ENCODE assay signal across 18 cellular contexts in genomic region chr1:203584507-203584906, GRCh38. TPM values are rescaled to one million over a fixed set of nuclear protein-coding genes. Genes with fewer than 3 reads are reported as not detected.
DNase-seq lines count a peak whose midpoint lies in the region; ATAC-seq and TF ChIP-seq lines count a peak whose summit lies in the region.
"Had no signal": no experiment of that assay in that cellular context is flagged by ENCODE, and none has a peak within 500 bp of the region (broad histone marks: within the 10 kb centered on the region; RNA-seq: fewer than 3 reads in every experiment).

No MANE protein-coding gene starts in this region.

- 43 to 77% methylated on average over 3 of the region's 3 CpGs for WGBS in esophagus, 2 donors
- no CpG with 5 or more reads among the region's 3 CpGs for WGBS in mesendoderm (ENCODE audit: extremely low coverage, insufficient coverage, low lambda C conversion rate)

- no peak overlapping the region for H3K4ac ChIP-seq in mesendoderm (ENCODE audit: low read depth, low read length)

- TF ChIP-seq CTCF in neutrophil (IDR thresholded peaks at IDR 0.05), result no peak
- TF ChIP-seq CTCF in GM10248 (IDR thresholded peaks at IDR 0.05; ENCODE audit: control extremely low read depth, extremely low read depth, low read depth, missing control alignments), result no peak

- no peak overlapping the region for H3K4me2 ChIP-seq in mesendoderm (ENCODE audit: low read length)
- H3K4me2 ChIP-seq: BLaER1 had no signal

- H2AK5ac ChIP-seq in mesendoderm (ENCODE audit: low read length), result peak overlapping the region; percentile 31

- no peaks in the 10 kb centered on the region for H3K27me3 ChIP-seq in esophagus (ENCODE audit: control insufficient read depth in 1 of 2, insufficient read depth in 2 of 2, low read length in 2 of 2)
- H3K27me3 ChIP-seq in mesendoderm (ENCODE audit: insufficient read depth, low read length, poor library complexity), result no peaks in the 10 kb centered on the region
- H3K27me3 ChIP-seq in neutrophil, result no peaks in the 10 kb centered on the region
- H3K27me3 ChIP-seq: BLaER1 had no signal

- no peaks in the 10 kb centered on the region for H3K79me1 ChIP-seq in mesendoderm (ENCODE audit: low read length)

- ATAC-seq in HG02571 (IDR thresholded peaks at IDR 0.05; ENCODE audit: unreplicated experiment) (no peak), HG02623 (IDR thresholded peaks at IDR 0.05; ENCODE audit: unreplicated experiment) (no peak)
- ATAC-seq: HCT116, K562 had no signal

- no peak overlapping the region for H2BK5ac ChIP-seq in mesendoderm (ENCODE audit: low read length)

- H3K36me3 ChIP-seq in esophagus (ENCODE audit: control insufficient read depth in 2 of 2, insufficient read depth in 2 of 2, low read length in 1 of 2) (no peaks in the 10 kb centered on the region), mesendoderm (ENCODE audit: control insufficient read depth, insufficient read depth, low read length) (no peaks in the 10 kb centered on the region), neutrophil (no peaks in the 10 kb centered on the region)
- H3K36me3 ChIP-seq: BLaER1 had no signal

- H4K5ac ChIP-seq in mesendoderm (ENCODE audit: low read length), result no peak overlapping the region

- H4K8ac ChIP-seq in mesendoderm (ENCODE audit: low read depth, low read length), result no peak overlapping the region

- H3K27ac ChIP-seq in esophagus (ENCODE audit: low read depth in 2 of 2, low read length in 1 of 2), result peak overlapping the region; percentile 4 to 60
- H3K27ac ChIP-seq in mesendoderm (ENCODE audit: low read depth, low read length), result no peak overlapping the region
- H3K27ac ChIP-seq in neutrophil, result peak overlapping the region; percentile 57
- H3K27ac ChIP-seq: 22Rv1, BLaER1, GM23248, HL-60 had no signal

- H3K56ac ChIP-seq in mesendoderm (ENCODE audit: low read length), result peak overlapping the region; percentile 35

- H3K4me1 ChIP-seq in esophagus (ENCODE audit: control insufficient read depth in 2 of 2, insufficient read depth in 2 of 2, low read length in 1 of 2) (no peaks in the 10 kb centered on the region), mesendoderm (ENCODE audit: control insufficient read depth, low read depth, low read length) (peaks cover 18% of the 10 kb centered on the region), neutrophil (ENCODE audit: control insufficient read depth in 1 of 2, insufficient read depth in 1 of 2, low read depth in 1 of 2, low read length in 1 of 2) (peaks cover 42 to 53% of the 10 kb centered on the region in 2 experiments)
- H3K4me1 ChIP-seq: BLaER1, Caco-2 had no signal

- DNase-seq in ELF-1 (ENCODE audit: low read depth, low spot score) (peak; percentile 81), mesendoderm (peak; percentile 63), SHP77 (lab: John Stamatoyannopoulos, UW) (no peak), GM10248 (ENCODE audit: extremely low spot score) (no peak)
- DNase-seq: AML-193; Caco-2; CD8-positive, alpha-beta memory T cell; DMS53 had no signal

- no peak overlapping the region for H3K18ac ChIP-seq in mesendoderm (ENCODE audit: low read length)

- H3K9ac ChIP-seq in mesendoderm (ENCODE audit: low read length), result peak overlapping the region; percentile 6
- H3K9ac ChIP-seq: BLaER1, GM23248 had no signal

- POLR2A ChIA-PET in GM10248 (lab: Yijun Ruan, JAX), result no interaction called here

- no peaks in the 10 kb centered on the region for H3K79me2 ChIP-seq in mesendoderm (ENCODE audit: control insufficient read depth, insufficient read depth, low read length)

- no peak overlapping the region for H2BK15ac ChIP-seq in mesendoderm (replicated peaks; ENCODE audit: low read depth)

- H3K4me3 ChIP-seq in esophagus (ENCODE audit: low read depth in 1 of 2, low read length in 2 of 2) (no peak overlapping the region), mesendoderm (ENCODE audit: low read length) (no peak overlapping the region), neutrophil (ENCODE audit: low read depth in 1 of 2, low read length in 1 of 2) (no peak overlapping the region)
- H3K4me3 ChIP-seq: BLaER1, GM23248, K562 had no signal

- H3K9me3 ChIP-seq in esophagus (ENCODE audit: control insufficient read depth in 2 of 2, insufficient read depth in 1 of 2, low read depth in 1 of 2, low read length in 1 of 2) (no peaks in the 10 kb centered on the region), neutrophil (no peaks in the 10 kb centered on the region)
- H3K9me3 ChIP-seq: BLaER1, Caco-2 had no signal

- H2BK120ac ChIP-seq in mesendoderm (ENCODE audit: low read depth, low read length), result no peak overlapping the region

- H3K23ac ChIP-seq in mesendoderm (ENCODE audit: low read length), result no peak overlapping the region

- CTCF ChIA-PET in GM10248 (lab: Yijun Ruan, JAX), result interaction anchor here (1.2 kb wide), 1 partner anchor 9 kb away, joined by 3 read pairs; no protein-coding TSS in a partner anchor

RNA-seq across cellular contexts. Expression of gene ATP2B4, which starts 42.1 kb away (rescaled TPM):
- polyA plus RNA-seq in esophagus, result 10 to 100 TPM; 17.7 to 19.3 TPM
- polyA plus RNA-seq in mesendoderm (2013, experiment 1 of 2), result 9.3 TPM
- 8.2 TPM for polyA plus RNA-seq in mesendoderm (2013, experiment 2 of 2)

Comparison
In these comparisons a context has a peak if more than half of its experiments do, and no peak if none do; other contexts are left out.
1. DNase-seq: peak in ELF-1 (single experiment) and mesendoderm (single experiment); none in SHP77 (0 of 2) and GM10248 (single experiment).